ENCODE assay signal across 10 cellular contexts in genomic region chr15:64776402-64776786, GRCh38. TPM values are rescaled to one million over a fixed set of nuclear protein-coding genes. Genes with fewer than 3 reads are reported as not detected.
DNase-seq lines count a peak whose midpoint lies in the region; ATAC-seq, FAIRE-seq and TF ChIP-seq lines count a peak whose summit lies in the region.
"Had no signal": no experiment of that assay in that cellular context is flagged by ENCODE, and none has a peak within 500 bp of the region (broad histone marks: within the 10 kb centered on the region; RNA-seq: fewer than 3 reads in every experiment).

No MANE protein-coding gene starts in this region.

- no peak for DNase-seq in T-helper 2 cell treated with Interferon-gamma antibody and Interleukin-4, amounts not matched to agents 5 μg/mL and 100 μg/mL, for 36 hours (ENCODE audit: low spot score)
- DNase-seq in T-helper 2 cell: no peak
- DNase-seq in astrocyte (ENCODE audit: low read depth): no peak
- DNase-seq in memory B cell (ENCODE audit: low spot score in 2 of 2): no peak
- DNase-seq in stomach: no peak
- no peak for DNase-seq in HCEC 1CT
- DNase-seq in foreskin melanocyte: no peak

- FAIRE-seq in astrocyte (lab: Jason Lieb, UNC): no peak
- FAIRE-seq: A204.1, bronchial epithelial cell had no signal

- no peak overlapping the region for H3K27ac Mint-ChIP-seq in T-helper 2 cell treated with Interferon-gamma antibody and Interleukin-4, amounts not matched to agents 5 μg/mL and 100 μg/mL, for 36 hours
- H3K27ac Mint-ChIP-seq in astrocyte (ENCODE audit: unreplicated experiment) (no peak overlapping the region), memory B cell (no peak overlapping the region)

- ATAC-seq in memory B cell (ENCODE audit: low read depth): no peak
- no peak for ATAC-seq in HG03139 (IDR thresholded peaks at IDR 0.05; ENCODE audit: unreplicated experiment)

- peak overlapping the region; percentile 63 for H2AFZ ChIP-seq in astrocyte (ENCODE audit: low read depth, low read length)

- peaks cover 6% of the 10 kb centered on the region for H3K4me1 ChIP-seq in astrocyte (ENCODE audit: insufficient read depth, low read length)
- peaks cover 9 to 35% (median 22%) of the 10 kb centered on the region in 4 donors for H3K4me1 ChIP-seq in stomach

- no peak overlapping the region for H3K9ac ChIP-seq in astrocyte (ENCODE audit: low read length)

- no peak for TF ChIP-seq POLR2A in stomach (IDR thresholded peaks at IDR 0.05)

- H3K27ac ChIP-seq in astrocyte (ENCODE audit: low read depth, low read length) (no peak overlapping the region), stomach (peak overlapping the region in 4 of 5 donors; percentile 82 to 92 (median 85))

- peak overlapping the region; percentile 85 for H3K4me2 ChIP-seq in astrocyte (ENCODE audit: low read length)

- no peak for TF ChIP-seq CTCF in astrocyte (IDR thresholded peaks at IDR 0.05; ENCODE audit: insufficient read depth, low read depth, low read length)
- TF ChIP-seq CTCF in stomach (IDR thresholded peaks at IDR 0.05): no peak

- no peaks in the 10 kb centered on the region for H3K4me1 Mint-ChIP-seq in T-helper 2 cell treated with Interferon-gamma antibody and Interleukin-4, amounts not matched to agents 5 μg/mL and 100 μg/mL, for 36 hours (ENCODE audit: low read depth)
- H3K4me1 Mint-ChIP-seq in astrocyte (ENCODE audit: low read depth, unreplicated experiment) (peaks cover 2% of the 10 kb centered on the region), memory B cell (peaks cover 4% of the 10 kb centered on the region)

- peaks cover 11% of the 10 kb centered on the region for H3K27me3 ChIP-seq in astrocyte (ENCODE audit: insufficient read depth, low read length)
- peaks cover 0 to 37% (median 24%) of the 10 kb centered on the region in 3 donors for H3K27me3 ChIP-seq in stomach

- intact Hi-C loops in stomach (cut with DNase I; ENCODE audit: low total_unique reads): no loop called here

- no peak for TF ChIP-seq EP300 in stomach (IDR thresholded peaks at IDR 0.05)

- H3K36me3 ChIP-seq in astrocyte (ENCODE audit: insufficient read depth, low read length): no peaks in the 10 kb centered on the region
- no peaks in the 10 kb centered on the region for H3K36me3 ChIP-seq in stomach

- no peaks in the 10 kb centered on the region for H3K79me2 ChIP-seq in astrocyte (ENCODE audit: insufficient read depth, low read length)

- WGBS in stomach, 5 donors: 40 to 53% (median 44%) methylated on average over 25 of the region's 25 CpGs

- no peaks in the 10 kb centered on the region for H3K9me3 Mint-ChIP-seq in T-helper 2 cell treated with Interferon-gamma antibody and Interleukin-4, amounts not matched to agents 5 μg/mL and 100 μg/mL, for 36 hours
- no peaks in the 10 kb centered on the region for H3K9me3 Mint-ChIP-seq in astrocyte (ENCODE audit: unreplicated experiment)
- H3K9me3 Mint-ChIP-seq in memory B cell: no peaks in the 10 kb centered on the region

- no peaks in the 10 kb centered on the region for H4K20me1 ChIP-seq in astrocyte (ENCODE audit: insufficient read depth, low read length)

- H3K9me3 ChIP-seq in astrocyte (ENCODE audit: insufficient read depth, low read depth, low read length) (no peaks in the 10 kb centered on the region), stomach (no peaks in the 10 kb centered on the region)

- H3K4me3 ChIP-seq in astrocyte (ENCODE audit: insufficient read depth, low read depth, low read length) (peak overlapping the region; percentile 28), stomach (peak overlapping the region; percentile 72 to 80 (median 78))

- H3K4me3 Mint-ChIP-seq in T-helper 2 cell treated with Interferon-gamma antibody and Interleukin-4, amounts not matched to agents 5 μg/mL and 100 μg/mL, for 36 hours: peak overlapping the region; percentile 73
- H3K4me3 Mint-ChIP-seq in astrocyte (ENCODE audit: unreplicated experiment) (peak overlapping the region; percentile 85), memory B cell (peak overlapping the region; percentile 71)

- peaks cover 73% of the 10 kb centered on the region for H3K27me3 Mint-ChIP-seq in T-helper 2 cell treated with Interferon-gamma antibody and Interleukin-4, amounts not matched to agents 5 μg/mL and 100 μg/mL, for 36 hours (ENCODE audit: low read depth)
- H3K27me3 Mint-ChIP-seq in astrocyte (ENCODE audit: low read depth, unreplicated experiment) (peaks cover 23% of the 10 kb centered on the region), memory B cell (peaks cover 14% of the 10 kb centered on the region)

- H3K36me3 Mint-ChIP-seq in T-helper 2 cell treated with Interferon-gamma antibody and Interleukin-4, amounts not matched to agents 5 μg/mL and 100 μg/mL, for 36 hours (ENCODE audit: low read depth): no peaks in the 10 kb centered on the region
- H3K36me3 Mint-ChIP-seq in astrocyte (ENCODE audit: low read depth, unreplicated experiment) (no peaks in the 10 kb centered on the region), memory B cell (no peaks in the 10 kb centered on the region)

RNA-seq across cellular contexts. Expression of gene RBPMS2, which starts 1.0 kb away (rescaled TPM):
- total RNA-seq in astrocyte (10.6 and 10.8 TPM in 2 replicates), stomach (10 to 100 TPM in 1 of 5 donors, 1 to 10 TPM in 4; 2.3 to 38.8 (median 8.7) TPM)
- polyA plus RNA-seq in stomach: 10 to 100 TPM in 2 of 3 donors, 1 to 10 TPM in 1; 9.5 to 18.8 (median 17.0) TPM
- total RNA-seq: bronchial epithelial cell had no signal

RNA-seq across cellular contexts. Expression of gene PIF1, which starts 49.1 kb away (rescaled TPM):
- total RNA-seq in astrocyte (0.48 and 1.7 TPM in 2 replicates), stomach (10 to 100 TPM in 2 of 5 donors, 1 to 10 TPM in 3; 1.6 to 58.8 (median 2.8) TPM)
- polyA plus RNA-seq in stomach: 1 to 10 TPM in 2 of 3 donors, under 1 TPM in 1; 0.46 to 8.7 (median 2.0) TPM
